ENCODE assay signal across 9 cellular contexts in the genomic region with DNA sequence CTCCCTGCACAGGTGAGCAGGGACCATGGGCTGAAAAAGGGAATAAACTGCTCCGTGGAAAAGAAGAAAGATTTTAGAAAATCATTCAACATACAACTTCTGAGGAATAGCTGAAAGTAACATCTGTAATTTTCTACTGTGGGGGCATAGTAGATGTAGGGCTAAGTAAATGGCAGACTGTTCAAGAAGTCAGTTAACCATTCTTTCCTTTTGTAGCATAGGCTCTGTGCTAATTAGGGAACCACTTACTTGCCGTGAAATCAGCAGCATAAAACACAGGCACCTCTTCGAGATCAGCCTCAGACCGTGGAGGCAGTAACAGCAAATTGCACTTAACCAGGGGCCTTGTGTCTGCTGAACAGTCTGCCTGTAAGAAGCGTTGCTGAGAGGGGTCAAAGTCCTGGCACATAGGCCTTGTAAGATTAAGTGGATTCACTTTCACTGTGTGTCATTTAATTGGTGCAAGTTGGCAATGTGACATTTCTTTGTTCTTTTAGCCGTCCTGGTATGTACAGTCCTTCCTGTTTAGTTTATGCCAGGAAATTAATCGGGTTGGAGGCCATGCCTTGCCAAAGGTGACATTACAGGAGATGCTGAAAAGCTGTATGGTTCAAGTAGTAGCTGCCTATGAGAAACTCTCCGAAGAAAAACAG. TPM values are rescaled to one million over a fixed set of nuclear protein-coding genes. Genes with fewer than 3 reads are reported as not detected.
DNase-seq lines count a peak whose midpoint lies in the region; ATAC-seq, FAIRE-seq and TF ChIP-seq lines count a peak whose summit lies in the region.
"Had no signal": no experiment of that assay in that cellular context is flagged by ENCODE, and none has a peak within 500 bp of the region (broad histone marks: within the 10 kb centered on the region; RNA-seq: fewer than 3 reads in every experiment).

No MANE protein-coding gene starts in this region.

- H3K27me3 Mint-ChIP-seq in naive thymus-derived CD8-positive, alpha-beta T cell: no peaks in the 10 kb centered on the region

- peaks cover 20 to 55% (median 33%) of the 10 kb centered on the region in 4 donors for H3K4me1 Mint-ChIP-seq in naive thymus-derived CD8-positive, alpha-beta T cell

- H3K36me3 Mint-ChIP-seq in naive thymus-derived CD8-positive, alpha-beta T cell: peaks cover 4 to 93% (median 39%) of the 10 kb centered on the region in 3 donors

- ATAC-seq in naive thymus-derived CD8-positive, alpha-beta T cell: peak; percentile 56 to 63

- H3K4me3 Mint-ChIP-seq in naive thymus-derived CD8-positive, alpha-beta T cell: peak overlapping the region; percentile 52 to 81 (median 73)

- POLR2A ChIA-PET in naive thymus-derived CD8-positive, alpha-beta T cell (lab: Charles Lee): interaction anchor here (1.4 to 2.1 kb wide), 4 partner anchors 10 to 29 kb away, joined by 4 to 17 read pairs (median 9); a partner anchor contains a TSS

- H3K27ac Mint-ChIP-seq in naive thymus-derived CD8-positive, alpha-beta T cell: peak overlapping the region; percentile 89 to 96 (median 92)

- peak; percentile 9 for DNase-seq in COLO668 (lab: John Stamatoyannopoulos, UW; ENCODE audit: unreplicated experiment)
- DNase-seq in NCI-H1436 treated with DMSO at 0.1 percent for 48 hours (lab: John Stamatoyannopoulos, UW): peak; percentile 17
- DNase-seq in dermis microvascular lymphatic vessel endothelial cell (ENCODE audit: low read depth in 2 of 2): peak; percentile 73 to 88
- peak in 2 of 10 donors; percentile 36 to 37 for DNase-seq in naive thymus-derived CD8-positive, alpha-beta T cell
- DNase-seq in D721Med (ENCODE audit: insufficient read length, low spot score): no peak
- no peak for DNase-seq in cortex of kidney (lab: John Stamatoyannopoulos, UW)
- no peak for DNase-seq in GDM1 (lab: John Stamatoyannopoulos, UW)
- no peak for DNase-seq in NCI-H345 treated with DMSO at 0.1 percent for 48 hours (lab: John Stamatoyannopoulos, UW; ENCODE audit: unreplicated experiment)
- DNase-seq: NCI-H510A had no signal

- FAIRE-seq in D721Med (lab: Jason Lieb, UNC): no peak

- TF ChIP-seq CTCF in D721Med (IDR thresholded peaks at IDR 0.05; ENCODE audit: insufficient read depth, missing control alignments): no peak

- no peaks in the 10 kb centered on the region for H3K9me3 Mint-ChIP-seq in naive thymus-derived CD8-positive, alpha-beta T cell

RNA-seq across cellular contexts. Expression of a gene that starts 10.4 kb away (rescaled TPM):
- 15.1 and 17.3 TPM in 2 replicates for total RNA-seq in dermis microvascular lymphatic vessel endothelial cell
- 10 to 100 TPM; 85.0 to 97.4 TPM for total RNA-seq in naive thymus-derived CD8-positive, alpha-beta T cell
- 10 to 100 TPM; 17.0 to 38.0 (median 30.5) TPM for polyA plus RNA-seq in naive thymus-derived CD8-positive, alpha-beta T cell

RNA-seq across cellular contexts. Expression of a gene that starts 38.5 kb away (rescaled TPM):
- not detected in 2 replicates for total RNA-seq in dermis microvascular lymphatic vessel endothelial cell
- total RNA-seq in naive thymus-derived CD8-positive, alpha-beta T cell: not detected
- not detected for polyA plus RNA-seq in naive thymus-derived CD8-positive, alpha-beta T cell

RNA-seq across cellular contexts. Expression of a gene that starts 58.4 kb away (rescaled TPM):
- total RNA-seq in dermis microvascular lymphatic vessel endothelial cell: not detected in 2 replicates
- not detected for total RNA-seq in naive thymus-derived CD8-positive, alpha-beta T cell
- not detected for polyA plus RNA-seq in naive thymus-derived CD8-positive, alpha-beta T cell

Comparison
In these comparisons a context has a peak if more than half of its experiments do, and no peak if none do; other contexts are left out.
1. DNase-seq: peak in COLO668 (single experiment), NCI-H1436 treated with DMSO at 0.1 percent for 48 hours (single experiment) and dermis microvascular lymphatic vessel endothelial cell (2 of 2); none in D721Med (single experiment), cortex of kidney (single experiment), GDM1 (single experiment) and NCI-H345 treated with DMSO at 0.1 percent for 48 hours (single experiment).